ENCODE assay signal across 9 cellular contexts in genomic region chr12:130870442-130871285, GRCh38. TPM values are rescaled to one million over a fixed set of nuclear protein-coding genes. Genes with fewer than 3 reads are reported as not detected.
DNase-seq lines count a peak whose midpoint lies in the region; ATAC-seq and TF ChIP-seq lines count a peak whose summit lies in the region.
"Had no signal": no experiment of that assay in that cellular context is flagged by ENCODE, and none has a peak within 500 bp of the region (broad histone marks: within the 10 kb centered on the region; RNA-seq: fewer than 3 reads in every experiment).

No MANE protein-coding gene starts in this region.

- intact Hi-C loops in Panc1 (cut with micrococcal nuclease; ENCODE audit: unreplicated experiment), result no loop called here
- intact Hi-C loops in activated T-helper 1 cell treated with anti-CD3 and anti-CD28 coated beads, Interleukin-12 subunit alpha, Interleukin-12 subunit beta, Interleukin-2, Interleukin-4 antibody, amounts not matched to agents 30 ng/mL and 10 ng/mL and 1 ng/mL, durations not matched to agents 14 hours and 24 hours and 36 hours (cut with micrococcal nuclease), result loop anchor here (1.0 to 10.0 kb wide), 9 partner anchors 10 to 1894 kb away; partner anchors contain the start of genes ANKLE2, EP400, SFSWAP and STX2

- H3K4me1 Mint-ChIP-seq in activated T-helper 1 cell treated with anti-CD3 and anti-CD28 coated beads, Interleukin-12 subunit alpha, Interleukin-12 subunit beta, Interleukin-2, Interleukin-4 antibody, amounts not matched to agents 30 ng/mL and 10 ng/mL and 1 ng/mL, durations not matched to agents 14 hours and 24 hours and 36 hours (ENCODE audit: low read depth), result peaks cover 44% of the 10 kb centered on the region
- H3K4me1 Mint-ChIP-seq in natural killer cell treated with Interleukin-12 subunit alpha and Interleukin-12 subunit beta and Interleukin-15 and Interleukin-18, amount 100 ng/mL, for 72 hours (ENCODE audit: low read depth in 2 of 2), result peaks cover 24 to 35% of the 10 kb centered on the region in 2 donors
- peaks cover 24 to 44% of the 10 kb centered on the region in 2 donors for H3K4me1 Mint-ChIP-seq in stimulated activated naive B cell treated with anti-CD40 and anti-IgM and Interleukin-4, amounts not matched to agents 10 μg/mL and 1 μg/mL and 100 μg/mL, for 72 hours

- no peaks in the 10 kb centered on the region for H4K20me1 ChIP-seq in fibroblast of lung (ENCODE audit: control insufficient read depth, extremely low read depth, insufficient read depth, low read length)

- POLR2A ChIA-PET in Panc1 (lab: Charles Lee), result no interaction called here

- H3K4me3 ChIP-seq in AG10803 (ENCODE audit: low read length) (peak overlapping the region; percentile 78), Panc1 (ENCODE audit: low read depth in 2 of 2, low read length in 2 of 2) (peak overlapping the region; percentile 60 to 90), fibroblast of lung (replicated peaks in 1 of 4; ENCODE audit: control extremely low read depth in 1 of 4, insufficient read depth in 1 of 4, low read depth in 3 of 4, low read length in 4 of 4) (peak overlapping the region; percentile 47 to 64 (median 56))

- peak overlapping the region; percentile 89 for H3K27ac Mint-ChIP-seq in activated T-helper 1 cell treated with anti-CD3 and anti-CD28 coated beads, Interleukin-12 subunit alpha, Interleukin-12 subunit beta, Interleukin-2, Interleukin-4 antibody, amounts not matched to agents 30 ng/mL and 10 ng/mL and 1 ng/mL, durations not matched to agents 14 hours and 24 hours and 36 hours
- H3K27ac Mint-ChIP-seq in natural killer cell treated with Interleukin-12 subunit alpha and Interleukin-12 subunit beta and Interleukin-15 and Interleukin-18, amount 100 ng/mL, for 72 hours, result peak overlapping the region; percentile 82
- peak overlapping the region; percentile 97 for H3K27ac Mint-ChIP-seq in stimulated activated naive B cell treated with anti-CD40 and anti-IgM and Interleukin-4, amounts not matched to agents 10 μg/mL and 1 μg/mL and 100 μg/mL, for 72 hours

- in situ Hi-C loops in Panc1 (cut with HindIII; ENCODE audit: low pct_unique_long_range_greater_than_20kb, low sequenced_read_pairs), result no loop called here

- ATAC-seq in GM18858 (IDR thresholded peaks at IDR 0.05; ENCODE audit: unreplicated experiment) (peak; percentile 45), HG03103 (IDR thresholded peaks at IDR 0.05; ENCODE audit: low read depth, unreplicated experiment) (peak; percentile 49), Panc1 (peak; percentile 77)
- ATAC-seq in natural killer cell treated with Interleukin-12 subunit alpha and Interleukin-12 subunit beta and Interleukin-15 and Interleukin-18, amount 100 ng/mL, for 72 hours, result peak; percentile 69 to 75
- peak; percentile 69 to 70 for ATAC-seq in stimulated activated naive B cell treated with anti-CD40 and anti-IgM and Interleukin-4, amounts not matched to agents 10 μg/mL and 1 μg/mL and 100 μg/mL, for 72 hours (replicated peaks)

- H2AFZ ChIP-seq in fibroblast of lung (ENCODE audit: low read length), result peak overlapping the region; percentile 45

- peak overlapping the region; percentile 90 for H3K9ac ChIP-seq in fibroblast of lung (ENCODE audit: insufficient read depth, low read length)

- no peaks in the 10 kb centered on the region for H3K27me3 Mint-ChIP-seq in activated T-helper 1 cell treated with anti-CD3 and anti-CD28 coated beads, Interleukin-12 subunit alpha, Interleukin-12 subunit beta, Interleukin-2, Interleukin-4 antibody, amounts not matched to agents 30 ng/mL and 10 ng/mL and 1 ng/mL, durations not matched to agents 14 hours and 24 hours and 36 hours (ENCODE audit: insufficient read depth)
- H3K27me3 Mint-ChIP-seq in natural killer cell treated with Interleukin-12 subunit alpha and Interleukin-12 subunit beta and Interleukin-15 and Interleukin-18, amount 100 ng/mL, for 72 hours, result peaks cover 0 to 3% of the 10 kb centered on the region in 2 donors
- no peaks in the 10 kb centered on the region for H3K27me3 Mint-ChIP-seq in stimulated activated naive B cell treated with anti-CD40 and anti-IgM and Interleukin-4, amounts not matched to agents 10 μg/mL and 1 μg/mL and 100 μg/mL, for 72 hours

- H3K4me3 Mint-ChIP-seq in activated T-helper 1 cell treated with anti-CD3 and anti-CD28 coated beads, Interleukin-12 subunit alpha, Interleukin-12 subunit beta, Interleukin-2, Interleukin-4 antibody, amounts not matched to agents 30 ng/mL and 10 ng/mL and 1 ng/mL, durations not matched to agents 14 hours and 24 hours and 36 hours, result peak overlapping the region; percentile 86
- H3K4me3 Mint-ChIP-seq in natural killer cell treated with Interleukin-12 subunit alpha and Interleukin-12 subunit beta and Interleukin-15 and Interleukin-18, amount 100 ng/mL, for 72 hours, result peak overlapping the region; percentile 81
- H3K4me3 Mint-ChIP-seq in stimulated activated naive B cell treated with anti-CD40 and anti-IgM and Interleukin-4, amounts not matched to agents 10 μg/mL and 1 μg/mL and 100 μg/mL, for 72 hours, result peak overlapping the region; percentile 89 to 94

- peaks cover 29% of the 10 kb centered on the region for H3K36me3 Mint-ChIP-seq in activated T-helper 1 cell treated with anti-CD3 and anti-CD28 coated beads, Interleukin-12 subunit alpha, Interleukin-12 subunit beta, Interleukin-2, Interleukin-4 antibody, amounts not matched to agents 30 ng/mL and 10 ng/mL and 1 ng/mL, durations not matched to agents 14 hours and 24 hours and 36 hours (ENCODE audit: low read depth)
- H3K36me3 Mint-ChIP-seq in natural killer cell treated with Interleukin-12 subunit alpha and Interleukin-12 subunit beta and Interleukin-15 and Interleukin-18, amount 100 ng/mL, for 72 hours, result peaks cover 25% of the 10 kb centered on the region
- peaks cover 28 to 40% of the 10 kb centered on the region in 2 donors for H3K36me3 Mint-ChIP-seq in stimulated activated naive B cell treated with anti-CD40 and anti-IgM and Interleukin-4, amounts not matched to agents 10 μg/mL and 1 μg/mL and 100 μg/mL, for 72 hours

- H3K27ac ChIP-seq in Panc1 (ENCODE audit: low read length) (peak overlapping the region; percentile 91), fibroblast of lung (ENCODE audit: insufficient read depth, low read length) (peak overlapping the region; percentile 97)

- peak; percentile 80 for TF ChIP-seq CTCF in AG10803 (conservative IDR thresholded peaks at IDR 0.05; ENCODE audit: low read length)
- peak; percentile 74 for TF ChIP-seq CTCF in Panc1 (IDR thresholded peaks at IDR 0.05)
- TF ChIP-seq CTCF in fibroblast of lung (conservative IDR thresholded peaks at IDR 0.05 in 1 of 2, IDR thresholded peaks at IDR 0.05 in 1 of 2; ENCODE audit: low read depth in 1 of 2, low read length in 2 of 2), result peak; percentile 63 to 75

- H3K4me2 ChIP-seq in fibroblast of lung (ENCODE audit: extremely low read depth, insufficient read depth, low read length), result peak overlapping the region; percentile 84

- H3K36me3 ChIP-seq in Panc1 (ENCODE audit: control insufficient read depth, insufficient read depth, low read length), result peaks cover 25% of the 10 kb centered on the region
- H3K36me3 ChIP-seq in fibroblast of lung (ENCODE audit: control insufficient read depth, insufficient read depth, low read length), result peaks cover 9% of the 10 kb centered on the region

- DNase-seq in AG10803 (ENCODE audit: low read depth), result peak; percentile 98
- peak; percentile 64 for DNase-seq in Panc1 (ENCODE audit: low read depth, low spot score)
- peak; percentile 40 for DNase-seq in activated T-helper 1 cell treated with anti-CD3 and anti-CD28 coated beads, Interleukin-12 subunit alpha, Interleukin-12 subunit beta, Interleukin-2, Interleukin-4 antibody, amounts not matched to agents 30 ng/mL and 10 ng/mL and 1 ng/mL, durations not matched to agents 14 hours and 24 hours and 36 hours (ENCODE audit: low spot score)
- DNase-seq in fibroblast of lung (ENCODE audit: low read depth in 2 of 2), result peak; percentile 93 to 95
- peak; percentile 86 for DNase-seq in natural killer cell treated with Interleukin-12 subunit alpha and Interleukin-12 subunit beta and Interleukin-15 and Interleukin-18, amount 100 ng/mL, for 72 hours (ENCODE audit: low spot score)
- DNase-seq in stimulated activated naive B cell treated with anti-CD40 and anti-IgM and Interleukin-4, amounts not matched to agents 10 μg/mL and 1 μg/mL and 100 μg/mL, for 72 hours, result peak; percentile 68

- BruUV-seq in Panc1 (replicated peaks; lab: Mats Ljungman, UMichigan), result TSS peak; percentile 91

- H3K9me3 Mint-ChIP-seq in activated T-helper 1 cell treated with anti-CD3 and anti-CD28 coated beads, Interleukin-12 subunit alpha, Interleukin-12 subunit beta, Interleukin-2, Interleukin-4 antibody, amounts not matched to agents 30 ng/mL and 10 ng/mL and 1 ng/mL, durations not matched to agents 14 hours and 24 hours and 36 hours, result no peaks in the 10 kb centered on the region
- no peaks in the 10 kb centered on the region for H3K9me3 Mint-ChIP-seq in natural killer cell treated with Interleukin-12 subunit alpha and Interleukin-12 subunit beta and Interleukin-15 and Interleukin-18, amount 100 ng/mL, for 72 hours
- H3K9me3 Mint-ChIP-seq in stimulated activated naive B cell treated with anti-CD40 and anti-IgM and Interleukin-4, amounts not matched to agents 10 μg/mL and 1 μg/mL and 100 μg/mL, for 72 hours, result no peaks in the 10 kb centered on the region

- H3K4me1 ChIP-seq in Panc1 (ENCODE audit: control insufficient read depth, insufficient read depth, low read length), result peaks cover 21% of the 10 kb centered on the region
- H3K4me1 ChIP-seq in fibroblast of lung (ENCODE audit: control insufficient read depth, extremely low read depth, insufficient read depth, low read length), result peaks cover 4% of the 10 kb centered on the region

- H3K79me2 ChIP-seq in fibroblast of lung (ENCODE audit: control insufficient read depth, insufficient read depth, low read length), result peaks cover 32% of the 10 kb centered on the region

- H3K9me3 ChIP-seq in Panc1 (ENCODE audit: control insufficient read depth, insufficient read depth, low read depth, low read length), result no peaks in the 10 kb centered on the region
- H3K9me3 ChIP-seq in fibroblast of lung (ENCODE audit: control insufficient read depth, insufficient read depth, low read depth, low read length), result no peaks in the 10 kb centered on the region
- H3K9me3 ChIP-seq: SJCRH30 had no signal

- H3K27me3 ChIP-seq in Panc1 (ENCODE audit: control insufficient read depth, insufficient read depth, low read length) (no peaks in the 10 kb centered on the region), fibroblast of lung (ENCODE audit: control insufficient read depth, insufficient read depth, low read length) (no peaks in the 10 kb centered on the region)
- H3K27me3 ChIP-seq: SJCRH30 had no signal

- CTCF ChIA-PET in Panc1 (lab: Charles Lee), result interaction anchor here (0.5 to 0.7 kb wide), 2 partner anchors 20 to 44 kb away, joined by 4 to 5 read pairs; no protein-coding TSS in a partner anchor

RNA-seq across cellular contexts. Expression of gene RAN, which starts 1.2 kb away (rescaled TPM):
- total RNA-seq in Panc1 (2021; ENCODE audit: unreplicated experiment) (1,193 TPM), fibroblast of lung (409 and 445 TPM in 2 replicates)
- 933 TPM for polyA plus RNA-seq in Panc1 (2012; ENCODE audit: insufficient read length)
- total RNA-seq in activated T-helper 1 cell treated with anti-CD3 and anti-CD28 coated beads, Interleukin-12 subunit alpha, Interleukin-12 subunit beta, Interleukin-2, Interleukin-4 antibody, amounts not matched to agents 30 ng/mL and 10 ng/mL and 1 ng/mL, durations not matched to agents 14 hours and 24 hours and 36 hours, result 1,823 and 1,852 TPM in 2 replicates
- polyA plus RNA-seq in fibroblast of lung, result 1,342 and 2,198 TPM in 2 replicates
- polyA plus RNA-seq in fibroblast of lung (2012), result 872 and 1,383 TPM in 2 replicates
- 221 and 439 TPM in 2 replicates for polyA minus RNA-seq in fibroblast of lung (ENCODE audit: low replicate concordance)
- 1,000 to 10,000 TPM; 1,073 to 1,486 TPM for total RNA-seq in natural killer cell treated with Interleukin-12 subunit alpha and Interleukin-12 subunit beta and Interleukin-15 and Interleukin-18, amount 100 ng/mL, for 72 hours

RNA-seq across cellular contexts. Expression of gene STX2, which starts 31.6 kb away (rescaled TPM):
- 34.0 TPM for total RNA-seq in Panc1 (2021; ENCODE audit: unreplicated experiment)
- polyA plus RNA-seq in Panc1 (2012; ENCODE audit: insufficient read length), result 21.7 TPM
- 15.9 and 17.9 TPM in 2 replicates for total RNA-seq in activated T-helper 1 cell treated with anti-CD3 and anti-CD28 coated beads, Interleukin-12 subunit alpha, Interleukin-12 subunit beta, Interleukin-2, Interleukin-4 antibody, amounts not matched to agents 30 ng/mL and 10 ng/mL and 1 ng/mL, durations not matched to agents 14 hours and 24 hours and 36 hours
- total RNA-seq in fibroblast of lung, result 35.2 and 40.6 TPM in 2 replicates
- polyA plus RNA-seq in fibroblast of lung, result 62.2 and 87.8 TPM in 2 replicates
- 39.4 and 50.7 TPM in 2 replicates for polyA plus RNA-seq in fibroblast of lung (2012)
- 15.6 and 17.6 TPM in 2 replicates for polyA minus RNA-seq in fibroblast of lung (ENCODE audit: low replicate concordance)
- total RNA-seq in natural killer cell treated with Interleukin-12 subunit alpha and Interleukin-12 subunit beta and Interleukin-15 and Interleukin-18, amount 100 ng/mL, for 72 hours, result 10 to 100 TPM in 1 of 2 donors, 1 to 10 TPM in 1; 9.0 to 16.4 TPM

Comparison
In these comparisons a context has a peak if more than half of its experiments do, and no peak if none do; other contexts are left out.
1. Peak in every context shown above with its lines: DNase-seq, ATAC-seq, H3K4me3 ChIP-seq and H3K27ac ChIP-seq.
2. DNase-seq: peak in every context shown above with its lines; median percentile 98 in AG10803; 94 in fibroblast of lung; 86 in natural killer cell treated with Interleukin-12 subunit alpha and Interleukin-12 subunit beta and Interleukin-15 and Interleukin-18, amount 100 ng/mL, for 72 hours; 68 in stimulated activated naive B cell treated with anti-CD40 and anti-IgM and Interleukin-4, amounts not matched to agents 10 μg/mL and 1 μg/mL and 100 μg/mL, for 72 hours; 64 in Panc1; 40 in activated T-helper 1 cell treated with anti-CD3 and anti-CD28 coated beads, Interleukin-12 subunit alpha, Interleukin-12 subunit beta, Interleukin-2, Interleukin-4 antibody, amounts not matched to agents 30 ng/mL and 10 ng/mL and 1 ng/mL, durations not matched to agents 14 hours and 24 hours and 36 hours.